In the genomic region with DNA sequence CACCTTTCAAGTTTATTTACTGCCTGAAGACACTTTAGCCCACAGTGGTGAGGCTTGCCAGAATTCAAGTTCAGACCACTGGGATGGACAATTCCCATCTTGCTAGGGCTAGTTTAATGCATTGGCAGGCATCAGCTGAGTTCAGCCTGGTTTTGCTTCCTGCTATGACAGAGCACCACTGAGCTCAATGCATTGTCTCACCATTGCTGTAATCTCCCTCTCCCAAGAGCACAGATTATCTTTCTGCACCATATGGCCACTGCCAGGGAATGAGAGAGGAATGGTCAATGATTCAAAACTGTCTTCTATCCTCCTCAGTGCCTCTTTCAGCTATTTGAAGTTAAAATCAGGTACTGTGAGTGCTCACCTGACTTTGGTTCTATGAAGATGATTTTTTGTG, we compare ENCODE assay signal across 30 cellular contexts.
"Had no signal": no experiment of that assay in that cellular context is flagged by ENCODE, and none has a peak within 500 bp of the region (broad histone marks: within the 10 kb centered on the region; RNA-seq: fewer than 3 reads in every experiment).

No MANE protein-coding gene starts in this region.

- H3K9ac ChIP-seq: SK-N-SH had no signal

- H3K4me3 ChIP-seq: ascending aorta, cardiac muscle cell, MG63, Peyer's patch, SJSA1 had no signal

- H3K36me3 ChIP-seq: ascending aorta, cardiac muscle cell, MG63, Peyer's patch, SJSA1 had no signal

- H3K27me3 ChIP-seq: ascending aorta, cardiac muscle cell, MG63, Peyer's patch, SJSA1 had no signal

- ATAC-seq: activated CD4-positive, alpha-beta T cell treated with anti-CD3 and anti-CD28 coated beads for 36 hours; activated CD4-positive, CD25-positive, alpha-beta regulatory T cell treated with anti-CD3 and anti-CD28 coated beads, Interleukin-2, amount 50 U/mL, for 24 hours; activated CD8-positive, alpha-beta T cell treated with anti-CD3 and anti-CD28 coated beads, Interleukin-2, amount 10 ng/mL, durations not matched to agents 7 days and 5 days; PC-3; WTC11 had no signal

- H3K27ac ChIP-seq: ascending aorta, cardiac muscle cell, Peyer's patch, SJSA1 had no signal

- H3K4me1 ChIP-seq: ascending aorta, Peyer's patch, SJSA1 had no signal

- H3K4me2 ChIP-seq: SK-N-SH had no signal

- DNase-seq: activated CD4-positive, alpha-beta T cell treated with anti-CD3 and anti-CD28 coated beads for 36 hours; activated CD4-positive, alpha-beta T cell treated with anti-CD3 and anti-CD28 coated beads, Interleukin-2, amount 10 ng/mL, durations not matched to agents 7 days and 5 days; activated CD4-positive, alpha-beta T cell treated with anti-CD3 and anti-CD28 coated beads, Interleukin-2, amount 50 U/mL, for 48 hours; activated CD8-positive, alpha-beta T cell treated with anti-CD3 and anti-CD28 coated beads, Interleukin-2, amount 10 ng/mL, durations not matched to agents 7 days and 5 days; activated gamma-delta T cell; activated naive CD4-positive, alpha-beta T cell treated with Interleukin-2 at 50 U/mL for 16 hours; activated naive CD8-positive, alpha-beta T cell treated with anti-CD3 and anti-CD28 coated beads, Interleukin-2, amount 10 ng/mL, durations not matched to agents 7 days and 5 days; activated T-cell treated with anti-CD3 and anti-CD28 coated beads, Interleukin-2, amount 50 U/mL, for 24 hours; amygdala; Kasumi-1; MG63; NCI-H1048; NCI-H1105 treated with DMSO at 0.1 percent for 48 hours; NCI-H1436; NCI-H1694; NCI-H1930; NCI-H2081 treated with DMSO at 0.1 percent for 48 hours; NCI-H345; NCI-H526; NCI-H774; PC-3; Peyer's patch; RPMI8226; SHP77 treated with DMSO at 0.1 percent for 48 hours; SK-N-SH had no signal
